Comparison of ENCODE assay signal across 7 cellular contexts in genomic region chr1:224114787-224115175, GRCh38. TPM values are rescaled to one million over a fixed set of nuclear protein-coding genes. Genes with fewer than 3 reads are reported as not detected.
DNase-seq lines count a peak whose midpoint lies in the region; ATAC-seq and TF ChIP-seq lines count a peak whose summit lies in the region.

No MANE protein-coding gene starts in this region.

- peaks cover 4% of the 10 kb centered on the region for H3K9me3 Mint-ChIP-seq in osteocyte (ENCODE audit: unreplicated experiment)

- H3K9ac ChIP-seq in fibroblast of lung (ENCODE audit: insufficient read depth, low read length), result peak overlapping the region; percentile 94

- H3K4me1 ChIP-seq in SJSA1 (replicated peaks), result peaks cover 8% of the 10 kb centered on the region
- H3K4me1 ChIP-seq in fibroblast of lung (ENCODE audit: control insufficient read depth, extremely low read depth, insufficient read depth, low read length), result no peaks in the 10 kb centered on the region

- H3K36me3 Mint-ChIP-seq in osteocyte (ENCODE audit: unreplicated experiment), result peaks cover 4% of the 10 kb centered on the region

- H2AFZ ChIP-seq in fibroblast of lung (ENCODE audit: low read length), result no peak overlapping the region

- H3K27me3 Mint-ChIP-seq in osteocyte (ENCODE audit: unreplicated experiment), result peaks cover 14% of the 10 kb centered on the region

- peaks cover 24% of the 10 kb centered on the region for H3K4me1 Mint-ChIP-seq in osteocyte (ENCODE audit: unreplicated experiment)

- H3K27ac Mint-ChIP-seq in osteocyte (ENCODE audit: unreplicated experiment), result peak overlapping the region; percentile 90

- H3K4me3 Mint-ChIP-seq in osteocyte (ENCODE audit: unreplicated experiment), result peak overlapping the region; percentile 83

- peak; percentile 5 for ATAC-seq in GM21528 (IDR thresholded peaks at IDR 0.05; ENCODE audit: low FRiP score, unreplicated experiment)
- no peak for ATAC-seq in GM18519 (IDR thresholded peaks at IDR 0.05; ENCODE audit: low FRiP score, unreplicated experiment)

- peak in 1 of 2 experiments; percentile 9 for DNase-seq in SJSA1 (ENCODE audit: low read depth in 1 of 2, low spot score in 2 of 2)
- DNase-seq in fibroblast of lung (ENCODE audit: low read depth in 2 of 2), result peak in 1 of 2 donors; percentile 3
- DNase-seq in osteocyte (ENCODE audit: extremely low spot score, unreplicated experiment), result no peak
- DNase-seq in NCI-H1694 treated with DMSO at 0.1 percent for 48 hours (lab: John Stamatoyannopoulos, UW), result no peak
- no peak for DNase-seq in activated CD4-positive, alpha-beta T cell treated with anti-CD3 and anti-CD28 coated beads, Interleukin-2, amount 50 U/mL, for 48 hours

- TF ChIP-seq CTCF in fibroblast of lung (conservative IDR thresholded peaks at IDR 0.05 in 1 of 2, IDR thresholded peaks at IDR 0.05 in 1 of 2; ENCODE audit: low read depth in 1 of 2, low read length in 2 of 2) (no peak), osteocyte (IDR thresholded peaks at IDR 0.05) (no peak)

- peaks cover 48% of the 10 kb centered on the region for H3K79me2 ChIP-seq in fibroblast of lung (ENCODE audit: control insufficient read depth, insufficient read depth, low read length)

- H3K9me3 ChIP-seq in SJSA1 (replicated peaks), result no peaks in the 10 kb centered on the region
- H3K9me3 ChIP-seq in fibroblast of lung (ENCODE audit: control insufficient read depth, insufficient read depth, low read depth, low read length), result no peaks in the 10 kb centered on the region

- H3K27ac ChIP-seq in SJSA1, result peak overlapping the region; percentile 74
- peak overlapping the region; percentile 93 for H3K27ac ChIP-seq in fibroblast of lung (ENCODE audit: insufficient read depth, low read length)

- peaks cover 3% of the 10 kb centered on the region for H4K20me1 ChIP-seq in fibroblast of lung (ENCODE audit: control insufficient read depth, extremely low read depth, insufficient read depth, low read length)

- peak overlapping the region; percentile 93 for H3K4me3 ChIP-seq in SJSA1
- peak overlapping the region; percentile 78 to 98 (median 91) for H3K4me3 ChIP-seq in fibroblast of lung (replicated peaks in 1 of 4; ENCODE audit: control extremely low read depth in 1 of 4, insufficient read depth in 1 of 4, low read depth in 3 of 4, low read length in 4 of 4)

- H3K36me3 ChIP-seq in SJSA1 (peaks cover 10% of the 10 kb centered on the region), fibroblast of lung (ENCODE audit: control insufficient read depth, insufficient read depth, low read length) (no peaks in the 10 kb centered on the region)

- peak overlapping the region; percentile 77 for H3K4me2 ChIP-seq in fibroblast of lung (ENCODE audit: extremely low read depth, insufficient read depth, low read length)

- H3K27me3 ChIP-seq in SJSA1 (replicated peaks) (no peaks in the 10 kb centered on the region), fibroblast of lung (ENCODE audit: control insufficient read depth, insufficient read depth, low read length) (no peaks in the 10 kb centered on the region)

RNA-seq across cellular contexts. Expression of gene FBXO28, which starts 0.9 kb away (rescaled TPM):
- total RNA-seq in SJSA1 (2014; rRNA removed; shearing (Covaris generic)), result 18.5 and 30.2 TPM in 2 replicates
- total RNA-seq in fibroblast of lung (29.5 and 34.3 TPM in 2 replicates), osteocyte (26.0 and 28.1 TPM in 2 replicates)
- polyA plus RNA-seq in fibroblast of lung, result 24.4 and 25.3 TPM in 2 replicates
- polyA plus RNA-seq in fibroblast of lung (2012), result 16.1 and 17.5 TPM in 2 replicates
- polyA minus RNA-seq in fibroblast of lung (ENCODE audit: low replicate concordance), result 2.3 and 2.4 TPM in 2 replicates
